Comparison of ENCODE assay signal across 27 cellular contexts in genomic region chr1:24057171-24057570, GRCh38. TPM values are rescaled to one million over a fixed set of nuclear protein-coding genes. Genes with fewer than 3 reads are reported as not detected.
"Had no signal": no experiment of that assay in that cellular context is flagged by ENCODE, and none has a peak within 500 bp of the region (broad histone marks: within the 10 kb centered on the region; RNA-seq: fewer than 3 reads in every experiment).

No MANE protein-coding gene starts in this region.

- H3K4me3 Mint-ChIP-seq: dendritic cell treated with granulocyte-macrophage colony-stimulating factor and Interleukin-4, amounts not matched to agents 40 ng/mL and 50 ng/mL, for 4 days; endodermal cell; naive thymus-derived CD4-positive, alpha-beta T cell; nephron; stimulated activated naive B cell treated with anti-CD40 and anti-IgM and Interleukin-4, amounts not matched to agents 10 μg/mL and 1 μg/mL and 100 μg/mL, for 72 hours; stimulated activated naive CD8-positive, alpha-beta T cell treated with anti-CD3 and anti-CD28 coated beads, Interleukin-15, amount 100 ng/mL, for 72 hours; type B pancreatic cell had no signal

- H3K27ac Mint-ChIP-seq: dendritic cell treated with granulocyte-macrophage colony-stimulating factor and Interleukin-4, amounts not matched to agents 40 ng/mL and 50 ng/mL, for 4 days; endodermal cell; naive thymus-derived CD4-positive, alpha-beta T cell; nephron; progenitor cell of endocrine pancreas; stimulated activated naive B cell treated with anti-CD40 and anti-IgM and Interleukin-4, amounts not matched to agents 10 μg/mL and 1 μg/mL and 100 μg/mL, for 72 hours; stimulated activated naive CD8-positive, alpha-beta T cell treated with anti-CD3 and anti-CD28 coated beads, Interleukin-15, amount 100 ng/mL, for 72 hours; type B pancreatic cell had no signal

- H3K4me1 ChIP-seq: colonic mucosa, gastrocnemius medialis, parathyroid adenoma, testis had no signal

- DNase-seq: central memory CD4-positive, alpha-beta T cell; colonic mucosa; effector CD8-positive, alpha-beta T cell; endodermal cell; foreskin fibroblast; gastrocnemius medialis; head of caudate nucleus; kidney; left lung; mesendoderm; midbrain; naive thymus-derived CD4-positive, alpha-beta T cell; occipital lobe; stimulated activated CD4-positive, alpha-beta T cell treated with anti-CD3 and anti-CD28 coated beads, Interleukin-4, amount 100 ng/mL, for 4 hours; stimulated activated naive B cell treated with anti-CD40 and anti-IgM and Interleukin-4, amounts not matched to agents 10 μg/mL and 1 μg/mL and 100 μg/mL, for 72 hours; stimulated activated naive CD8-positive, alpha-beta T cell treated with anti-CD3 and anti-CD28 coated beads, Interleukin-15, amount 100 ng/mL, for 72 hours; testis; tibial artery had no signal

- H3K27me3 Mint-ChIP-seq: dendritic cell treated with granulocyte-macrophage colony-stimulating factor and Interleukin-4, amounts not matched to agents 40 ng/mL and 50 ng/mL, for 4 days; naive thymus-derived CD4-positive, alpha-beta T cell; progenitor cell of endocrine pancreas; stimulated activated naive CD8-positive, alpha-beta T cell treated with anti-CD3 and anti-CD28 coated beads, Interleukin-15, amount 100 ng/mL, for 72 hours; type B pancreatic cell had no signal

- H3K27ac ChIP-seq: colonic mucosa, epithelial cell of prostate, left lung, parathyroid adenoma, testis, tibial artery had no signal

- ATAC-seq: esophagus mucosa; gastrocnemius medialis; left lung; naive thymus-derived CD4-positive, alpha-beta T cell; sciatic nerve; stimulated activated naive B cell treated with anti-CD40 and anti-IgM and Interleukin-4, amounts not matched to agents 10 μg/mL and 1 μg/mL and 100 μg/mL, for 72 hours; stimulated activated naive CD8-positive, alpha-beta T cell treated with anti-CD3 and anti-CD28 coated beads, Interleukin-15, amount 100 ng/mL, for 72 hours had no signal

- H3K27me3 ChIP-seq: colonic mucosa, gastrocnemius medialis, left lung, testis, tibial artery had no signal

- H3K9me3 Mint-ChIP-seq: type B pancreatic cell had no signal

- H3K4me1 Mint-ChIP-seq: endodermal cell; naive thymus-derived CD4-positive, alpha-beta T cell; stimulated activated naive B cell treated with anti-CD40 and anti-IgM and Interleukin-4, amounts not matched to agents 10 μg/mL and 1 μg/mL and 100 μg/mL, for 72 hours; stimulated activated naive CD8-positive, alpha-beta T cell treated with anti-CD3 and anti-CD28 coated beads, Interleukin-15, amount 100 ng/mL, for 72 hours had no signal

- H3K4me3 ChIP-seq: colonic mucosa, gastrocnemius medialis, left lung, testis, tibial artery had no signal

- H3K36me3 ChIP-seq: colonic mucosa, left lung, tibial artery had no signal

- H3K9me3 ChIP-seq: colonic mucosa, gastrocnemius medialis, left lung, testis, tibial artery had no signal

- H3K36me3 Mint-ChIP-seq: naive thymus-derived CD4-positive, alpha-beta T cell; stimulated activated naive B cell treated with anti-CD40 and anti-IgM and Interleukin-4, amounts not matched to agents 10 μg/mL and 1 μg/mL and 100 μg/mL, for 72 hours; type B pancreatic cell had no signal

RNA-seq across cellular contexts. Expression of gene MYOM3, which starts 54.8 kb away (rescaled TPM):
- total RNA-seq: lung microvascular endothelial cell; naive thymus-derived CD4-positive, alpha-beta T cell had no signal
- polyA plus RNA-seq: naive thymus-derived CD4-positive, alpha-beta T cell had no signal
